Comparison of ENCODE assay signal across 30 cellular contexts in the genomic region with DNA sequence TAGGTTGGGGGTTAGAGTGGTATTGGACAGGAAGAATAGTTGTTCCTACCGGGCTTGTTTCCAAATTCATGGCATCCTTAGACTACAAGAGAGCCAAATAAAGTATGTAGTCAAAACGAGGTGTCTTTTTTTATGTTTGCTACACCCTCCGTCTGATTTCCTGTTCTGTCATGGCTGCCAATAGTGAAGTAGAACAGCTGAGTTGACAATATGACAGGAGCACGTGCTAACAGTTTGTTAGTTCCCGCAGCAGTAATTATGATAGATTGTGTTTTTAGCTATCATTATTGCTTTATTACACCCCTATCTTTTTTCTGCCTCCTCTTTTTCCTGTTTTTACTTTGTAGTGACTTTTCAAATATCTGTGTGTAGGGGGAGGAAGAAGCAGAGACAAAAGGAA.
DNase-seq lines count a peak whose midpoint lies in the region; ATAC-seq and TF ChIP-seq lines count a peak whose summit lies in the region.
"Had no signal": no experiment of that assay in that cellular context is flagged by ENCODE, and none has a peak within 500 bp of the region (broad histone marks: within the 10 kb centered on the region; RNA-seq: fewer than 3 reads in every experiment).

No MANE protein-coding gene starts in this region.

- H3K4me2 ChIP-seq in SK-N-SH: no peak overlapping the region

- no peak overlapping the region for H3K27ac ChIP-seq in SK-N-SH (ENCODE audit: low read depth in 2 of 2, low read length in 1 of 2)
- H3K27ac ChIP-seq in CD4-positive, alpha-beta memory T cell (ENCODE audit: low read depth, low read length): no peak overlapping the region
- H3K27ac ChIP-seq: body of pancreas, left lung, prostate gland, sigmoid colon, thoracic aorta had no signal

- 56% methylated on average over 5 of the region's 5 CpGs for WGBS in SK-N-SH (ENCODE audit: low lambda C conversion rate)

- H3K9ac ChIP-seq in SK-N-SH (no peak overlapping the region), endocrine pancreas (ENCODE audit: control insufficient read depth, insufficient read depth, low read length) (no peak overlapping the region)

- no peak for TF ChIP-seq RAD21 in SK-N-SH (IDR thresholded peaks at IDR 0.05; ENCODE audit: low read length)

- peak overlapping the region; percentile 14; the same call in 1 of the 2 replicates for H2AFZ ChIP-seq in SK-N-SH (ENCODE audit: low read depth)

- no peaks in the 10 kb centered on the region for H3K9me2 ChIP-seq in SK-N-SH

- no peaks in the 10 kb centered on the region for H3K4me1 Mint-ChIP-seq in CD4-positive, alpha-beta memory T cell
- H3K4me1 Mint-ChIP-seq: B cell; CD8-positive, alpha-beta memory T cell; stimulated activated naive CD8-positive, alpha-beta T cell treated with anti-CD3 and anti-CD28 coated beads, Interleukin-15, amount 100 ng/mL, for 72 hours had no signal

- no peak overlapping the region for H3K4me3 ChIP-seq in SK-N-SH (ENCODE audit: low read depth in 2 of 2, low read length in 1 of 2)
- H3K4me3 ChIP-seq in endocrine pancreas (ENCODE audit: control insufficient read depth, insufficient read depth, low read length): peak overlapping the region; percentile 26
- H3K4me3 ChIP-seq in CD4-positive, alpha-beta memory T cell (ENCODE audit: low read length in 2 of 2): no peak overlapping the region
- H3K4me3 ChIP-seq: body of pancreas, left lung, prostate gland, sigmoid colon, thoracic aorta had no signal

- no peak overlapping the region for H3K4me3 Mint-ChIP-seq in CD4-positive, alpha-beta memory T cell
- H3K4me3 Mint-ChIP-seq: activated CD8-positive, alpha-beta T cell treated with anti-CD3 and anti-CD28 coated beads for 36 hours; activated T-helper 1 cell treated with anti-CD3 and anti-CD28 coated beads, Interleukin-12 subunit alpha, Interleukin-12 subunit beta, Interleukin-2, Interleukin-4 antibody, amounts not matched to agents 30 ng/mL and 10 ng/mL and 1 ng/mL, durations not matched to agents 14 hours and 24 hours and 36 hours; B cell; CD8-positive, alpha-beta memory T cell; dendritic cell treated with granulocyte-macrophage colony-stimulating factor and Interleukin-4, amounts not matched to agents 40 ng/mL and 50 ng/mL, for 4 days; endodermal cell; HFFc6; stimulated activated naive CD8-positive, alpha-beta T cell treated with anti-CD3 and anti-CD28 coated beads, Interleukin-15, amount 100 ng/mL, for 72 hours; T-helper 2 cell treated with Interferon-gamma antibody and Interleukin-4, amounts not matched to agents 5 μg/mL and 100 μg/mL, for 36 hours had no signal

- DNase-seq in SK-N-SH (no peak), NCI-H69 (lab: John Stamatoyannopoulos, UW) (peak; percentile 46), retina (peak; percentile 13)
- DNase-seq in CD4-positive, alpha-beta memory T cell: no peak
- DNase-seq: activated CD8-positive, alpha-beta memory T cell treated with anti-CD3 and anti-CD28 coated beads, Interleukin-2, amount 50 U/mL, for 48 hours; activated CD8-positive, alpha-beta T cell treated with anti-CD3 and anti-CD28 coated beads for 36 hours; activated naive CD4-positive, alpha-beta T cell treated with Interleukin-2 at 50 U/mL for 16 hours; CD8-positive, alpha-beta memory T cell; endodermal cell; HFFc6; KBM-7; left lung; mesendoderm; nucleus accumbens; sigmoid colon; stimulated activated CD4-positive, alpha-beta T cell treated with anti-CD3 and anti-CD28 coated beads, Interleukin-12 subunit alpha, Interleukin-12 subunit beta, amount 100 ng/mL, for 4 hours; stimulated activated CD4-positive, alpha-beta T cell treated with anti-CD3 and anti-CD28 coated beads, Interleukin-2, amount 100 ng/mL, for 48 hours; stimulated activated naive CD8-positive, alpha-beta T cell treated with anti-CD3 and anti-CD28 coated beads, Interleukin-15, amount 100 ng/mL, for 72 hours had no signal

- intact Hi-C loops in CD4-positive, alpha-beta memory T cell (cut with micrococcal nuclease): no loop called here

- H3K27me3 Mint-ChIP-seq in CD4-positive, alpha-beta memory T cell: no peaks in the 10 kb centered on the region
- H3K27me3 Mint-ChIP-seq: activated CD8-positive, alpha-beta T cell treated with anti-CD3 and anti-CD28 coated beads for 36 hours; B cell; dendritic cell treated with granulocyte-macrophage colony-stimulating factor and Interleukin-4, amounts not matched to agents 40 ng/mL and 50 ng/mL, for 4 days; stimulated activated naive CD8-positive, alpha-beta T cell treated with anti-CD3 and anti-CD28 coated beads, Interleukin-15, amount 100 ng/mL, for 72 hours had no signal

- H3K27me3 ChIP-seq in SK-N-SH (ENCODE audit: insufficient read depth) (no peaks in the 10 kb centered on the region), endocrine pancreas (ENCODE audit: control insufficient read depth, insufficient read depth, low read length) (no peaks in the 10 kb centered on the region)
- H3K27me3 ChIP-seq in CD4-positive, alpha-beta memory T cell (ENCODE audit: insufficient read depth, low read length): no peaks in the 10 kb centered on the region
- H3K27me3 ChIP-seq: body of pancreas, left lung, sigmoid colon had no signal

- H3F3A ChIP-seq in SK-N-SH (replicated peaks; ENCODE audit: insufficient read depth): no peaks in the 10 kb centered on the region

- H3K27ac Mint-ChIP-seq in CD4-positive, alpha-beta memory T cell: no peak overlapping the region
- H3K27ac Mint-ChIP-seq: activated CD8-positive, alpha-beta T cell treated with anti-CD3 and anti-CD28 coated beads for 36 hours; activated T-helper 1 cell treated with anti-CD3 and anti-CD28 coated beads, Interleukin-12 subunit alpha, Interleukin-12 subunit beta, Interleukin-2, Interleukin-4 antibody, amounts not matched to agents 30 ng/mL and 10 ng/mL and 1 ng/mL, durations not matched to agents 14 hours and 24 hours and 36 hours; B cell; CD8-positive, alpha-beta memory T cell; dendritic cell treated with granulocyte-macrophage colony-stimulating factor and Interleukin-4, amounts not matched to agents 40 ng/mL and 50 ng/mL, for 4 days; endodermal cell; HFFc6; stimulated activated naive CD8-positive, alpha-beta T cell treated with anti-CD3 and anti-CD28 coated beads, Interleukin-15, amount 100 ng/mL, for 72 hours; T-helper 2 cell treated with Interferon-gamma antibody and Interleukin-4, amounts not matched to agents 5 μg/mL and 100 μg/mL, for 36 hours had no signal

- H3K9me3 Mint-ChIP-seq in CD4-positive, alpha-beta memory T cell: peaks cover 0 to 8% (median 5%) of the 10 kb centered on the region in 8 donors
- H3K9me3 Mint-ChIP-seq: endodermal cell had no signal

- no peak for TF ChIP-seq EP300 in SK-N-SH (IDR thresholded peaks at IDR 0.05; ENCODE audit: borderline replicate concordance in 1 of 2, low read depth in 1 of 2, low read length in 1 of 2)

- no peaks in the 10 kb centered on the region for H4K20me1 ChIP-seq in SK-N-SH (ENCODE audit: insufficient read depth)

- H3K9me3 ChIP-seq in SK-N-SH: no peaks in the 10 kb centered on the region; the same call in 1 of the 2 replicates
- no peaks in the 10 kb centered on the region for H3K9me3 ChIP-seq in endocrine pancreas (ENCODE audit: control insufficient read depth, low read length)
- no peaks in the 10 kb centered on the region for H3K9me3 ChIP-seq in CD4-positive, alpha-beta memory T cell (ENCODE audit: control insufficient read depth in 1 of 2, low read length in 2 of 2)
- H3K9me3 ChIP-seq: body of pancreas, left lung, prostate gland, sigmoid colon, thoracic aorta had no signal

- ATAC-seq in SK-N-SH treated with all-trans-retinoic acid at 6 μM for 48 hours: no peak
- no peak for ATAC-seq in HG02840 (IDR thresholded peaks at IDR 0.05; ENCODE audit: low FRiP score, unreplicated experiment)
- no peak for ATAC-seq in GM18511 (IDR thresholded peaks at IDR 0.05; ENCODE audit: unreplicated experiment)
- ATAC-seq: activated CD8-positive, alpha-beta T cell treated with anti-CD3 and anti-CD28 coated beads for 36 hours; body of pancreas; esophagus mucosa; left lung; stimulated activated naive CD8-positive, alpha-beta T cell treated with anti-CD3 and anti-CD28 coated beads, Interleukin-15, amount 100 ng/mL, for 72 hours had no signal

- H3K4me1 ChIP-seq in SK-N-SH (ENCODE audit: control insufficient read depth in 1 of 2, insufficient read depth in 2 of 2, low read depth in 1 of 2, low read length in 1 of 2) (no peaks in the 10 kb centered on the region), endocrine pancreas (ENCODE audit: control insufficient read depth, insufficient read depth, low read length) (no peaks in the 10 kb centered on the region)
- no peaks in the 10 kb centered on the region for H3K4me1 ChIP-seq in CD4-positive, alpha-beta memory T cell (ENCODE audit: insufficient read depth, low read length)
- H3K4me1 ChIP-seq: body of pancreas, left lung, prostate gland, sigmoid colon had no signal

- CTCF ChIA-PET in SK-N-SH (lab: Yijun Ruan, JAX): no interaction called here
- CTCF ChIA-PET in CD4-positive, alpha-beta memory T cell (lab: Charles Lee; ENCODE audit: partially characterized antibody): no interaction called here

- no peak for TF ChIP-seq CTCF in SK-N-SH (IDR thresholded peaks at IDR 0.05)

- H3K79me2 ChIP-seq in SK-N-SH (ENCODE audit: insufficient read depth): no peaks in the 10 kb centered on the region

- POLR2A ChIA-PET in SK-N-SH (lab: Yijun Ruan, JAX): no interaction called here
- POLR2A ChIA-PET in CD4-positive, alpha-beta memory T cell (lab: Charles Lee; ENCODE audit: partially characterized antibody): no interaction called here

- H3K36me3 ChIP-seq in SK-N-SH (replicated peaks in 1 of 2; ENCODE audit: control insufficient read depth in 1 of 2, insufficient read depth in 2 of 2, low read length in 1 of 2) (no peaks in the 10 kb centered on the region), endocrine pancreas (ENCODE audit: control insufficient read depth, insufficient read depth, low read length) (no peaks in the 10 kb centered on the region)
- H3K36me3 ChIP-seq in CD4-positive, alpha-beta memory T cell (ENCODE audit: insufficient read depth, low read length): no peaks in the 10 kb centered on the region
- H3K36me3 ChIP-seq: left lung, prostate gland, sigmoid colon, thoracic aorta had no signal

- H3K36me3 Mint-ChIP-seq in CD4-positive, alpha-beta memory T cell: no peaks in the 10 kb centered on the region
- H3K36me3 Mint-ChIP-seq: CD8-positive, alpha-beta memory T cell had no signal

TF ChIP-seq in SK-N-SH, 30 proteins besides CTCF, POLR2A, EP300 and RAD21 (continues in another document):
- TF ChIP-seq FOSL2 (IDR thresholded peaks at IDR 0.05; ENCODE audit: borderline replicate concordance, low read depth): no peak
- no peak for TF ChIP-seq TEAD4 (IDR thresholded peaks at IDR 0.05; ENCODE audit: borderline replicate concordance, insufficient read depth)

Comparison
In these comparisons a context has a peak if more than half of its experiments do, and no peak if none do; other contexts are left out.
1. DNase-seq: peak in NCI-H69 (single experiment) and retina (single experiment); none in SK-N-SH (single experiment) and CD4-positive, alpha-beta memory T cell (0 of 5).